Comparison of ENCODE assay signal across 2 cellular contexts in the genomic region with DNA sequence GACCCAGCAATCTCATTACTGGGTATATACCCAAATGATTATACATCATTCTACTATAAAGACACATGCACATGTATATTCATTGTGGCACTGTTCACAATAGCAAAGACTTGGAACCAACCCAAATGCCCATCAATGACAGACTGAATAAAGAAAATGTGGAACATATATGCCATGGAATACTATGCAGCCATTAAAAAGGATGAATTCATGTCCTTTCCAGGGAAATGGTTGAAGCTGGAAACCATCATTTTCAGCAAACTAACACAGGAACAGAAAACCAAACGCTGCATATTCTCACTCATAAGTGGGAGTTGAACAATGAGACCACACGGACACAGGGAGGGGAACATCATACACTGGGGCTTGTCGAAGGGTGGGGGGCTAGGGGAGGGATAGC. TPM values are rescaled to one million over a fixed set of nuclear protein-coding genes. Genes with fewer than 3 reads are reported as not detected.
"Had no signal": no experiment of that assay in that cellular context is flagged by ENCODE, and none has a peak within 500 bp of the region (broad histone marks: within the 10 kb centered on the region; RNA-seq: fewer than 3 reads in every experiment).

No MANE protein-coding gene starts in this region.

RNA-seq across cellular contexts. Expression of a gene that starts 10.4 kb away (rescaled TPM):
- total RNA-seq: myocyte had no signal
- polyA plus RNA-seq: naive thymus-derived CD4-positive, alpha-beta T cell had no signal
